ENCODE assay signal across 1 cellular context in the genomic region with DNA sequence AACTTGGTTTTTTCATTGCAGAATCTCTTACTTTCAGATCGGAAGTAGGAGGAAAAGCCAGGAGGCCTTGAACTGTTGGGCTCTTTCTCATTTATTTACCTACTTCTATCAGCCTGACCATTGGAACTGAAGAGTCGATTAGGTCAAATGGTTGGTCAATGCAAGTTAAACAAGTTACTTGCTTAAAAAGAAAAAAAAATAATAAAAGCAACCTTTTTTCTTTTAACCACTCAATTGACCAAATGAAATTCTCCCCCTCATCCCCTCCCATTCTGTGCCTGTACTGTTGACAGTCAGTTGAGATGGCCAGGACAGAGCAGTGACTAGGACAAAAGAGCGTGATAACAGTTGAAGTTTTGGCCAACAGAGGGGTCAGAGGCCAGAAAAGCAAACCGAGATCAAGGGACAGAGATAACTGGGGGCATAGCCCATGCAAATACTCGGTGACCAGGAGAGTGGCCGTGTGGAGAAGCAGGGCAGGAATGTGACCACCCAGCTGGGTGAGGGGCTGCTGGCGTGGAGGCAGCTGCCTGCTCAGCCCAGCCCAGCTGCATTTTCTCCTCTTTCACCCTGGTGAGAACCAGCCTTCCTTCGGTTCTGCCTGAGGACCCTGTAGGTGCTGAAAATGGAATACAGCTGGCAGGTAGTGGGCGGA.
TF ChIP-seq lines count a peak whose summit lies in the region.

No MANE protein-coding gene starts in this region.

TF ChIP-seq in HepG2, 621 proteins besides CTCF, POLR2A, EP300 and RAD21 (continued from another document and continues in another):
- TF ChIP-seq, protein P1, sequence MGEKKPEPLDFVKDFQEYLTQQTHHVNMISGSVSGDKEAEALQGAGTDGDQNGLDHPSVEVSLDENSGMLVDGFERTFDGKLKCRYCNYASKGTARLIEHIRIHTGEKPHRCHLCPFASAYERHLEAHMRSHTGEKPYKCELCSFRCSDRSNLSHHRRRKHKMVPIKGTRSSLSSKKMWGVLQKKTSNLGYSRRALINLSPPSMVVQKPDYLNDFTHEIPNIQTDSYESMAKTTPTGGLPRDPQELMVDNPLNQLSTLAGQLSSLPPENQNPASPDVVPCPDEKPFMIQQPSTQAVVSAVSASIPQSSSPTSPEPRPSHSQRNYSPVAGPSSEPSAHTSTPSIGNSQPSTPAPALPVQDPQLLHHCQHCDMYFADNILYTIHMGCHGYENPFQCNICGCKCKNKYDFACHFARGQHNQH (CRISPR knock-in tag; IDR thresholded peaks at IDR 0.05), result peak; percentile 93
- TF ChIP-seq U2AF1 (optimal IDR thresholded peaks at IDR 0.05; ENCODE audit: low read depth, low read length) (no peak), CBX1 (IDR thresholded peaks at IDR 0.05; ENCODE audit: low read depth) (no peak), MAFF (IDR thresholded peaks at IDR 0.05; ENCODE audit: low read depth, low read length) (peak; percentile 38; the same call in 1 of the 2 replicates), CHD2 (IDR thresholded peaks at IDR 0.05; ENCODE audit: low read depth, low read length) (peak; percentile 70; the same call in 1 of the 2 replicates), ZNF326 (CRISPR knock-in tag; IDR thresholded peaks at IDR 0.05; ENCODE audit: borderline replicate concordance) (no peak), KMT2A (CRISPR knock-in tag; IDR thresholded peaks at IDR 0.05) (peak; percentile 70), SIX4 (CRISPR knock-in tag; IDR thresholded peaks at IDR 0.05) (peak; percentile 73), PAX8 (CRISPR knock-in tag; IDR thresholded peaks at IDR 0.05; ENCODE audit: borderline replicate concordance) (0 out of 2 replicates have a peak, but pooled peaks have one; percentile 22), ZBTB42 (CRISPR knock-in tag; IDR thresholded peaks at IDR 0.05) (no peak), ZBTB7B (CRISPR knock-in tag; IDR thresholded peaks at IDR 0.05) (peak; percentile 99), SAP130 (CRISPR knock-in tag; IDR thresholded peaks at IDR 0.05; ENCODE audit: low read depth) (peak; percentile 84), PPARG (CRISPR knock-in tag; conservative IDR thresholded peaks at IDR 0.05) (peak; percentile 35), ELF3 (CRISPR knock-in tag; IDR thresholded peaks at IDR 0.05) (peak; percentile 42; the same call in 1 of the 2 replicates), ZNF570 (CRISPR knock-in tag; IDR thresholded peaks at IDR 0.05; ENCODE audit: borderline replicate concordance) (no peak)
- TF ChIP-seq, protein P2, sequence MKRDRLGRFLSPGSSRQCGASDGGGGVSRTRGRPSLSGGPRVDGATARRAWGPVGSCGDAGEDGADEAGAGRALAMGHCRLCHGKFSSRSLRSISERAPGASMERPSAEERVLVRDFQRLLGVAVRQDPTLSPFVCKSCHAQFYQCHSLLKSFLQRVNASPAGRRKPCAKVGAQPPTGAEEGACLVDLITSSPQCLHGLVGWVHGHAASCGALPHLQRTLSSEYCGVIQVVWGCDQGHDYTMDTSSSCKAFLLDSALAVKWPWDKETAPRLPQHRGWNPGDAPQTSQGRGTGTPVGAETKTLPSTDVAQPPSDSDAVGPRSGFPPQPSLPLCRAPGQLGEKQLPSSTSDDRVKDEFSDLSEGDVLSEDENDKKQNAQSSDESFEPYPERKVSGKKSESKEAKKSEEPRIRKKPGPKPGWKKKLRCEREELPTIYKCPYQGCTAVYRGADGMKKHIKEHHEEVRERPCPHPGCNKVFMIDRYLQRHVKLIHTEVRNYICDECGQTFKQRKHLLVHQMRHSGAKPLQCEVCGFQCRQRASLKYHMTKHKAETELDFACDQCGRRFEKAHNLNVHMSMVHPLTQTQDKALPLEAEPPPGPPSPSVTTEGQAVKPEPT (CRISPR knock-in tag; IDR thresholded peaks at IDR 0.05; ENCODE audit: low read depth), result 0 out of 2 replicates have a peak, but pooled peaks have one; percentile 48
- TF ChIP-seq, protein P3, sequence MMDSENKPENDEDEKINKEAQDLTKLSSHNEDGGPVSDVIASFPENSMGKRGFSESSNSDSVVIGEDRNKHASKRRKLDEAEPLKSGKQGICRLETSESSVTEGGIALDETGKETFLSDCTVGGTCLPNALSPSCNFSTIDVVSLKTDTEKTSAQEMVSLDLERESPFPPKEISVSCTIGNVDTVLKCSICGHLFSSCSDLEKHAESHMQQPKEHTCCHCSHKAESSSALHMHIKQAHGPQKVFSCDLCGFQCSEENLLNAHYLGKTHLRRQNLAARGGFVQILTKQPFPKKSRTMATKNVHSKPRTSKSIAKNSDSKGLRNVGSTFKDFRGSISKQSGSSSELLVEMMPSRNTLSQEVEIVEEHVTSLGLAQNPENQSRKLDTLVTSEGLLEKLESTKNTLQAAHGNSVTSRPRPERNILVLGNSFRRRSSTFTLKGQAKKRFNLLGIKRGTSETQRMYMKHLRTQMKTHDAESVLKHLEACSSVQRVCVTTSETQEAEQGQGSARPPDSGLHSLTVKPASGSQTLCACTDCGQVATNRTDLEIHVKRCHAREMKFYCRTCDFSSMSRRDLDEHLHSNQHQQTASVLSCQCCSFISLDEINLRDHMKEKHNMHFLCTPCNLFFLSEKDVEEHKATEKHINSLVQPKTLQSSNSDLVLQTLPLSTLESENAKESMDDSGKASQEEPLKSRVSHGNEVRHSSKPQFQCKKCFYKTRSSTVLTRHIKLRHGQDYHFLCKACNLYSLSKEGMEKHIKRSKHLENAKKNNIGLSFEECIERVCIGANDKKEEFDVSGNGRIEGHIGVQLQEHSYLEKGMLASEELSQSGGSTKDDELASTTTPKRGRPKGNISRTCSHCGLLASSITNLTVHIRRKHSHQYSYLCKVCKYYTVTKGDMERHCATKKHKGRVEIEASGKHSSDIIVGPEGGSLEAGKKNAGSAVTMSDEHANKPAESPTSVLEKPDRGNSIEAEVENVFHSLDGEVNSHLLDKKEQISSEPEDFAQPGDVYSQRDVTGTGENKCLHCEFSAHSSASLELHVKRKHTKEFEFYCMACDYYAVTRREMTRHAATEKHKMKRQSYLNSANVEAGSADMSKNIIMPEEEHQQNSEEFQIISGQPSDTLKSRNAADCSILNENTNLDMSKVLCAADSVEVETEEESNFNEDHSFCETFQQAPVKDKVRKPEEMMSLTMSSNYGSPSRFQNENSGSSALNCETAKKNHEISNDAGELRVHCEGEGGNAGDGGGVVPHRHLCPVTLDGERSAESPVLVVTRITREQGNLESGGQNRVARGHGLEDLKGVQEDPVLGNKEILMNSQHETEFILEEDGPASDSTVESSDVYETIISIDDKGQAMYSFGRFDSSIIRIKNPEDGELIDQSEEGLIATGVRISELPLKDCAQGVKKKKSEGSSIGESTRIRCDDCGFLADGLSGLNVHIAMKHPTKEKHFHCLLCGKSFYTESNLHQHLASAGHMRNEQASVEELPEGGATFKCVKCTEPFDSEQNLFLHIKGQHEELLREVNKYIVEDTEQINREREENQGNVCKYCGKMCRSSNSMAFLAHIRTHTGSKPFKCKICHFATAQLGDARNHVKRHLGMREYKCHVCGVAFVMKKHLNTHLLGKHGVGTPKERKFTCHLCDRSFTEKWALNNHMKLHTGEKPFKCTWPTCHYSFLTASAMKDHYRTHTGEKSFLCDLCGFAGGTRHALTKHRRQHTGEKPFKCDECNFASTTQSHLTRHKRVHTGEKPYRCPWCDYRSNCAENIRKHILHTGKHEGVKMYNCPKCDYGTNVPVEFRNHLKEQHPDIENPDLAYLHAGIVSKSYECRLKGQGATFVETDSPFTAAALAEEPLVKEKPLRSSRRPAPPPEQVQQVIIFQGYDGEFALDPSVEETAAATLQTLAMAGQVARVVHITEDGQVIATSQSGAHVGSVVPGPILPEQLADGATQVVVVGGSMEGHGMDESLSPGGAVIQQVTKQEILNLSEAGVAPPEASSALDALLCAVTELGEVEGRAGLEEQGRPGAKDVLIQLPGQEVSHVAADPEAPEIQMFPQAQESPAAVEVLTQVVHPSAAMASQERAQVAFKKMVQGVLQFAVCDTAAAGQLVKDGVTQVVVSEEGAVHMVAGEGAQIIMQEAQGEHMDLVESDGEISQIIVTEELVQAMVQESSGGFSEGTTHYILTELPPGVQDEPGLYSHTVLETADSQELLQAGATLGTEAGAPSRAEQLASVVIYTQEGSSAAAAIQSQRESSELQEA (CRISPR knock-in tag; IDR thresholded peaks at IDR 0.05; ENCODE audit: not compliant biosample characterization), result no peak
- TF ChIP-seq, protein P4, sequence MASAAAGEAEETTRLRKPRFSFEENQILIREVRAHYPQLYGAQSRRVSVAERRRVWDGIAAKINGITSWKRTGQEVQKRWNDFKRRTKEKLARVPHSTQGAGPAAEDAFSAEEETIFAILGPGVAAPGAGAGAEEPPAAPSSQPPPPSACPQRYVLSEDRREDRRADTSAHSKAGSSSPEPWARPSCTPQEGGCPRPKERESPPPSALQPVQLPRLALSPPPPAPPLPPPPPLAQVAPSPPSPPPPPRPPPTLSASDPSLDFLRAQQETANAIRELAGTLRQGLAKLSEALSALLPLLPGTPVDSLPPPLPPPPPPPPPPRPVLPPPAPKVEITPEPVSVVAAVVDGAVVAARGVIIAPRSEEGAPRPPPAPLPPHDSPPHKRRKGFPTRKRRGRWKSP (CRISPR knock-in tag; IDR thresholded peaks at IDR 0.05), result no peak
- TF ChIP-seq, protein P5, sequence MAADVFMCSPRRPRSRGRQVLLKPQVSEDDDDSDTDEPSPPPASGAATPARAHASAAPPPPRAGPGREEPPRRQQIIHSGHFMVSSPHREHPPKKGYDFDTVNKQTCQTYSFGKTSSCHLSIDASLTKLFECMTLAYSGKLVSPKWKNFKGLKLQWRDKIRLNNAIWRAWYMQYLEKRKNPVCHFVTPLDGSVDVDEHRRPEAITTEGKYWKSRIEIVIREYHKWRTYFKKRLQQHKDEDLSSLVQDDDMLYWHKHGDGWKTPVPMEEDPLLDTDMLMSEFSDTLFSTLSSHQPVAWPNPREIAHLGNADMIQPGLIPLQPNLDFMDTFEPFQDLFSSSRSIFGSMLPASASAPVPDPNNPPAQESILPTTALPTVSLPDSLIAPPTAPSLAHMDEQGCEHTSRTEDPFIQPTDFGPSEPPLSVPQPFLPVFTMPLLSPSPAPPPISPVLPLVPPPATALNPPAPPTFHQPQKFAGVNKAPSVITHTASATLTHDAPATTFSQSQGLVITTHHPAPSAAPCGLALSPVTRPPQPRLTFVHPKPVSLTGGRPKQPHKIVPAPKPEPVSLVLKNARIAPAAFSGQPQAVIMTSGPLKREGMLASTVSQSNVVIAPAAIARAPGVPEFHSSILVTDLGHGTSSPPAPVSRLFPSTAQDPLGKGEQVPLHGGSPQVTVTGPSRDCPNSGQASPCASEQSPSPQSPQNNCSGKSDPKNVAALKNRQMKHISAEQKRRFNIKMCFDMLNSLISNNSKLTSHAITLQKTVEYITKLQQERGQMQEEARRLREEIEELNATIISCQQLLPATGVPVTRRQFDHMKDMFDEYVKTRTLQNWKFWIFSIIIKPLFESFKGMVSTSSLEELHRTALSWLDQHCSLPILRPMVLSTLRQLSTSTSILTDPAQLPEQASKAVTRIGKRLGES (CRISPR knock-in tag; IDR thresholded peaks at IDR 0.05; ENCODE audit: borderline replicate concordance), result peak; percentile 65; the same call in 1 of the 2 replicates
- TF ChIP-seq, protein P6, sequence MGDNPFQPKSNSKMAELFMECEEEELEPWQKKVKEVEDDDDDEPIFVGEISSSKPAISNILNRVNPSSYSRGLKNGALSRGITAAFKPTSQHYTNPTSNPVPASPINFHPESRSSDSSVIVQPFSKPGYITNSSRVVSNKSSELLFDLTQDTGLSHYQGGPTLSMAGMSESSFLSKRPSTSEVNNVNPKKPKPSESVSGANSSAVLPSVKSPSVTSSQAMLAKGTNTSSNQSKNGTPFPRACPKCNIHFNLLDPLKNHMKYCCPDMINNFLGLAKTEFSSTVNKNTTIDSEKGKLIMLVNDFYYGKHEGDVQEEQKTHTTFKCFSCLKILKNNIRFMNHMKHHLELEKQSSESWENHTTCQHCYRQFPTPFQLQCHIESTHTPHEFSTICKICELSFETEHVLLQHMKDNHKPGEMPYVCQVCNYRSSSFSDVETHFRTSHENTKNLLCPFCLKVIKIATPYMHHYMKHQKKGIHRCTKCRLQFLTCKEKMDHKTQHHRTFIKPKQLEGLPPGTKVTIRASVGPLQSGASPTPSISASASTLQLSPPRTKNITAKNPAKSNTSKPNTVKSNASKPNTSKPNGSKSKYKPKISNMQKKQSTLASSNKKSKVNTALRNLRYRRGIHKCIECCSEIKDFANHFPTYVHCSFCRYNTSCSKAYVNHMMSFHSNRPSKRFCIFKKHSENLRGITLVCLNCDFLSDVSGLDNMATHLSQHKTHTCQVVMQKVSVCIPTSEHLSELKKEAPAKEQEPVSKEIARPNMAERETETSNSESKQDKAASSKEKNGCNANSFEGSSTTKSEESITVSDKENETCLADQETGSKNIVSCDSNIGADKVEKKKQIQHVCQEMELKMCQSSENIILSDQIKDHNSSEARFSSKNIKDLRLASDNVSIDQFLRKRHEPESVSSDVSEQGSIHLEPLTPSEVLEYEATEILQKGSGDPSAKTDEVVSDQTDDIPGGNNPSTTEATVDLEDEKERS (CRISPR knock-in tag; IDR thresholded peaks at IDR 0.05), result peak; percentile 46; the same call in 1 of the 2 replicates
- TF ChIP-seq, protein P7, sequence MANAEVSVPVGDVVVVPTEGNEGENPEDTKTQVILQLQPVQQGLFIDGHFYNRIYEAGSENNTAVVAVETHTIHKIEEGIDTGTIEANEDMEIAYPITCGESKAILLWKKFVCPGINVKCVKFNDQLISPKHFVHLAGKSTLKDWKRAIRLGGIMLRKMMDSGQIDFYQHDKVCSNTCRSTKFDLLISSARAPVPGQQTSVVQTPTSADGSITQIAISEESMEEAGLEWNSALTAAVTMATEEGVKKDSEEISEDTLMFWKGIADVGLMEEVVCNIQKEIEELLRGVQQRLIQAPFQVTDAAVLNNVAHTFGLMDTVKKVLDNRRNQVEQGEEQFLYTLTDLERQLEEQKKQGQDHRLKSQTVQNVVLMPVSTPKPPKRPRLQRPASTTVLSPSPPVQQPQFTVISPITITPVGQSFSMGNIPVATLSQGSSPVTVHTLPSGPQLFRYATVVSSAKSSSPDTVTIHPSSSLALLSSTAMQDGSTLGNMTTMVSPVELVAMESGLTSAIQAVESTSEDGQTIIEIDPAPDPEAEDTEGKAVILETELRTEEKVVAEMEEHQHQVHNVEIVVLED (CRISPR knock-in tag; IDR thresholded peaks at IDR 0.05; ENCODE audit: borderline replicate concordance), result no peak
